ENCODE assay signal across 16 cellular contexts in the genomic region with DNA sequence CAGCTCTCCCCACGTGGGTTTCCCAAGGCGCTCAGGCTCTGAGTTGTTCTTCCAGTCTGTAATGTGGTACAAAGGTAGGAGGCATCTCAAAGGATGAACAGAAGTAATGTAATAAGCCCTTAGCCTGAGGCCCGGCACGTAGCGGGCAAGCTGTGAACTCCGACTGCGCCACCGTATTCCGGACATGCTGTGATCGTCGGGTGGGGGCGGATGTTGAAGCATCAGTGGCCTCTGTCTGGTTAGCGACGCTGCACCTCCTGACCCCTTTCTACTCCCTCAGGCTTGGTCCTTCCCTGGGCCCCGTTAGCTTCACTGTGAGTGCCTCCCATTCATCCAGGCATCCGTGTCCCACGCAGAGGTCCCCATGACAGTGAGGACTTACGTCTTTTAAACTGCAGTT.
DNase-seq lines count a peak whose midpoint lies in the region; ATAC-seq lines count a peak whose summit lies in the region.
"Had no signal": no experiment of that assay in that cellular context is flagged by ENCODE, and none has a peak within 500 bp of the region (broad histone marks: within the 10 kb centered on the region; RNA-seq: fewer than 3 reads in every experiment).

No MANE protein-coding gene starts in this region.

- no CpG with 5 or more reads among the region's 18 CpGs for WGBS in neuronal stem cell (ENCODE audit: extremely low coverage in 2 of 2, insufficient read length in 2 of 2, insufficient replicate concordance in 1 of 2), 2 donors

- H3K4me3 ChIP-seq in neuronal stem cell (ENCODE audit: low read length in 2 of 2) = no peak overlapping the region
- H3K4me3 ChIP-seq: BLaER1 treated with 17β-estradiol and CSF1 and Interleukin-3, amounts not matched to agents 10 nM and 100 nM had no signal

- ATAC-seq in GM21737 (IDR thresholded peaks at IDR 0.05; ENCODE audit: unreplicated experiment) (no peak), GM19455 (IDR thresholded peaks at IDR 0.05; ENCODE audit: unreplicated experiment) (no peak)
- ATAC-seq: CD8-positive, alpha-beta T cell had no signal

- H2BK12ac ChIP-seq in neuronal stem cell (ENCODE audit: low read length) = no peak overlapping the region

- H3K4me1 ChIP-seq in neuronal stem cell (ENCODE audit: control insufficient read depth in 2 of 2, insufficient read depth in 1 of 2, low read depth in 1 of 2, low read length in 2 of 2) = peaks cover 5 to 11% of the 10 kb centered on the region in 2 donors
- H3K4me1 ChIP-seq: BE2C, Caco-2 had no signal

- H2BK5ac ChIP-seq in neuronal stem cell (ENCODE audit: low read length) = no peak overlapping the region

- H3K36me3 ChIP-seq in neuronal stem cell (replicated peaks in 1 of 2; ENCODE audit: control insufficient read depth in 2 of 2, insufficient read depth in 2 of 2, low read length in 2 of 2) = no peaks in the 10 kb centered on the region
- H3K36me3 ChIP-seq: BE2C; BLaER1 treated with 17β-estradiol and CSF1 and Interleukin-3, amounts not matched to agents 10 nM and 100 nM had no signal

- H4K91ac ChIP-seq in neuronal stem cell (ENCODE audit: low read depth, low read length, poor library complexity) = no peak overlapping the region

- no peak overlapping the region for H2BK120ac ChIP-seq in neuronal stem cell (ENCODE audit: low read depth, low read length)

- H3K14ac ChIP-seq in neuronal stem cell (ENCODE audit: low read length) = peak overlapping the region; percentile 2

- intact Hi-C loops in posterior vena cava (cut with DNase I) = no loop called here

- no peak overlapping the region for H4K8ac ChIP-seq in neuronal stem cell (ENCODE audit: low read depth, low read length)

- no peak overlapping the region for H3K4ac ChIP-seq in neuronal stem cell (ENCODE audit: low read length)

- DNase-seq in neuronal stem cell (ENCODE audit: low spot score) (no peak), posterior vena cava (ENCODE audit: low spot score) (peak; percentile 66), medulla oblongata (ENCODE audit: extremely low spot score) (no peak)
- DNase-seq: 8988T; ACHN; Caco-2; Calu3; CD4-positive, alpha-beta T cell; CD8-positive, alpha-beta T cell; DMS79 treated with DMSO at 0.1 percent for 48 hours; GF-D8 had no signal

- no peak overlapping the region for H2AFZ ChIP-seq in neuronal stem cell (ENCODE audit: low read length)

- H3K27me3 ChIP-seq in neuronal stem cell (ENCODE audit: control insufficient read depth in 3 of 3, insufficient read depth in 3 of 3, low read depth in 1 of 3, low read length in 3 of 3) = peaks cover 0 to 4% (median 0%) of the 10 kb centered on the region in 3 experiments
- H3K27me3 ChIP-seq: BE2C had no signal

- H3K23ac ChIP-seq in neuronal stem cell (ENCODE audit: low read depth, low read length, poor library complexity) = no peak overlapping the region

- H3K9me3 ChIP-seq in neuronal stem cell (replicated peaks in 1 of 2; ENCODE audit: control insufficient read depth in 2 of 2, insufficient read depth in 1 of 2, low read depth in 1 of 2, low read length in 2 of 2) = no peaks in the 10 kb centered on the region
- H3K9me3 ChIP-seq: BE2C; BLaER1 treated with 17β-estradiol and CSF1 and Interleukin-3, amounts not matched to agents 10 nM and 100 nM; Caco-2 had no signal

- H3K79me1 ChIP-seq in neuronal stem cell (ENCODE audit: low read depth, low read length) = no peaks in the 10 kb centered on the region

- H2BK15ac ChIP-seq in neuronal stem cell (ENCODE audit: low read length) = no peak overlapping the region

- H3K4me2 ChIP-seq in neuronal stem cell (ENCODE audit: insufficient read depth, low read length, poor library complexity, severe bottlenecking) = no peak overlapping the region

- no peak overlapping the region for H3K9ac ChIP-seq in neuronal stem cell (ENCODE audit: low read depth, low read length, poor library complexity)
- H3K9ac ChIP-seq: BLaER1 treated with 17β-estradiol and CSF1 and Interleukin-3, amounts not matched to agents 10 nM and 100 nM had no signal

- H2AK5ac ChIP-seq in neuronal stem cell (ENCODE audit: low read depth, low read length) = peak overlapping the region; percentile 10

- no peak overlapping the region for H3K18ac ChIP-seq in neuronal stem cell (ENCODE audit: low read length)

- H3K27ac ChIP-seq in neuronal stem cell (replicated peaks; ENCODE audit: low read length) = no peak overlapping the region
- H3K27ac ChIP-seq: BLaER1 treated with 17β-estradiol and CSF1 and Interleukin-3, amounts not matched to agents 10 nM and 100 nM; C4-2B had no signal
